In genomic region chr6:16331328-16332174, GRCh38 we compare ENCODE assay signal across 8 cellular contexts.
DNase-seq lines count a peak whose midpoint lies in the region; ATAC-seq and TF ChIP-seq lines count a peak whose summit lies in the region.

No MANE protein-coding gene starts in this region.

- DNase-seq in COLO829 (ENCODE audit: low spot score) (peak; percentile 91), LHCN-M2 (ENCODE audit: low read depth) (peak; percentile 79), SK-N-MC (ENCODE audit: low read depth, low spot score) (peak; percentile 78), heart left ventricle (peak; percentile 69 to 79 (median 71)), prostate gland (ENCODE audit: low spot score) (peak; percentile 53)
- DNase-seq in activated naive CD4-positive, alpha-beta T cell treated with anti-CD3 and anti-CD28 coated beads, Interleukin-2, amount 50 U/mL, for 72 hours (ENCODE audit: low spot score in 2 of 2) = peak in 1 of 2 donors; percentile 60

- H3K9me3 ChIP-seq in SK-N-MC (ENCODE audit: low read depth, low read length) = no peaks in the 10 kb centered on the region
- no peaks in the 10 kb centered on the region for H3K9me3 ChIP-seq in heart left ventricle
- H3K9me3 ChIP-seq in prostate gland = no peaks in the 10 kb centered on the region

- H3K4me3 ChIP-seq in SK-N-MC (peak overlapping the region; percentile 64), heart left ventricle (peak overlapping the region in 1 of 12 donors; percentile 3), prostate gland (no peak overlapping the region)

- H3K27ac ChIP-seq in SK-N-MC (peak overlapping the region; percentile 39), heart left ventricle (peak overlapping the region in 4 of 12 donors; percentile 5 to 41 (median 26)), prostate gland (peak overlapping the region in 1 of 2 donors; percentile 41)

- H3K9me3 Mint-ChIP-seq in activated naive CD4-positive, alpha-beta T cell treated with anti-CD3 and anti-CD28 coated beads, Interleukin-2, amount 50 U/mL, for 72 hours = no peaks in the 10 kb centered on the region

- 24 to 27% (median 25%) methylated on average over 11 of the region's 11 CpGs for WGBS in heart left ventricle, 4 donors
- WGBS in prostate gland = 25% methylated on average over 11 of the region's 11 CpGs

- no peak overlapping the region for H3K27ac Mint-ChIP-seq in activated naive CD4-positive, alpha-beta T cell treated with anti-CD3 and anti-CD28 coated beads, Interleukin-2, amount 50 U/mL, for 72 hours

- H3K36me3 ChIP-seq in SK-N-MC (ENCODE audit: insufficient read depth, low read length) (no peaks in the 10 kb centered on the region), heart left ventricle (peaks cover 0 to 16% (median 12%) of the 10 kb centered on the region in 9 donors), prostate gland (peaks cover 0 to 13% of the 10 kb centered on the region in 2 donors)

- H3K4me1 ChIP-seq in heart left ventricle (peaks cover 5 to 54% (median 28%) of the 10 kb centered on the region in 12 donors), prostate gland (replicated peaks) (no peaks in the 10 kb centered on the region)

- no peaks in the 10 kb centered on the region for H3K27me3 ChIP-seq in heart left ventricle
- H3K27me3 ChIP-seq in prostate gland (replicated peaks; ENCODE audit: insufficient read depth) = no peaks in the 10 kb centered on the region

- peak overlapping the region; percentile 2 for H3K9ac ChIP-seq in SK-N-MC (ENCODE audit: insufficient read length)

- H3K36me3 Mint-ChIP-seq in activated naive CD4-positive, alpha-beta T cell treated with anti-CD3 and anti-CD28 coated beads, Interleukin-2, amount 50 U/mL, for 72 hours = no peaks in the 10 kb centered on the region

- ATAC-seq in GM21360 (IDR thresholded peaks at IDR 0.05; ENCODE audit: unreplicated experiment) (peak; percentile 11), heart left ventricle (peak; percentile 60 to 79 (median 76)), GM18519 (IDR thresholded peaks at IDR 0.05; ENCODE audit: low FRiP score, unreplicated experiment) (no peak)
- peak; percentile 79 to 92 for ATAC-seq in activated naive CD4-positive, alpha-beta T cell treated with anti-CD3 and anti-CD28 coated beads, Interleukin-2, amount 50 U/mL, for 72 hours

- intact Hi-C loops in heart left ventricle (cut with DNase I) = loop anchor here (1.0 to 10.0 kb wide), 18 partner anchors 76 to 753 kb away; partner anchors contain the start of genes ATXN1 (in 5 of the 10) and GMPR (in 1 of the 10)
- intact Hi-C loops in prostate gland (cut with DNase I) = loop anchor here (2.0 to 10.0 kb wide), 4 partner anchors 173 to 756 kb away; no protein-coding TSS in a partner anchor

- no peak for TF ChIP-seq POLR2A in heart left ventricle (IDR thresholded peaks at IDR 0.05)
- no peak for TF ChIP-seq POLR2A in prostate gland (IDR thresholded peaks at IDR 0.05)

- TF ChIP-seq CTCF in heart left ventricle (IDR thresholded peaks at IDR 0.05) = peak; percentile 86 to 93 (median 92)
- TF ChIP-seq CTCF in prostate gland (IDR thresholded peaks at IDR 0.05) = peak; percentile 85 to 88 (median 86)
